8 cellular contexts compared by ENCODE assay signal in the genomic region with DNA sequence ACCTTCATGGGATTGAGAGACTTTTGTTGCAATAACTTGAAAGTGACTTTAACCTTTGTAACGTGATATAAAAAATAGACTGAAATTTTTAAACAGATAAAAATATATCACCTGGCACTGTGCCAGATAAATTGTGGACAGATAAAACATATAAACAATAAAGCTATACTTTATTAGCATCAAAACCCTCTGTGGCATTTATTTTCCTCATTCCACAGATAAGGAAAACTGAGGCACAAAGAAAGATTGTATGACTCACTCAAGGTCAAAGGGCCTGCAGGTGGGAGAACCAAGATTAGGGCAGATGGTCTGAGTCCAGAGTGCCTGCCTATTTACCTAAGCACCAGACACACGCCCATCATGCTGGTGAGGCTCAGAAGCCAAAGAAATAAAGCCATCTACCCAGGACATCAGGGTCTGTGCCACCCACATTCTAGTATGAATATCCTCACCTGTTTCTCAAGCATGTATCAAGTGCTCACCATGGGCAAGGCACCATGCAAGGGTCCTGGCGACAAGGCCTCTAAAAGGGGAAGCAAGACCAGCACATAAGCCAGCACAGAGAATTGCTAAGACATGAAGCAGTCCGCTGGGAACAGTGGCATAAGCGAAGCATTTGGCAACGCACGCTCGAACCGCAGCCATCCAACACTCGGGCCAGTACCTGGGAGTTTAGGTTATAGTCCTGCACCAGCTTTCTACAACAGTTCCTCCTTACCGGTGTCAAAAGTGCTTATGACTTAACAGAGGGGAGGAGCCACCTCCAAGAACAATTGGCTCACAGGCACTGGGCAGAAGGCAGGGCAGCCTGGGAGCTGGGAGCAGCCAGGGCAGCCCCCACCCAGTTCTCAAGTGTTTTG.
A peak's percentile ranks its signal among the peaks of the same experiment; 100 is the strongest.
DNase-seq lines count a peak whose midpoint lies in the region; ATAC-seq and FAIRE-seq lines count a peak whose summit lies in the region.

No MANE protein-coding gene starts in this region.

- peak; percentile 89 for ATAC-seq in stimulated activated memory B cell treated with anti-CD40 and anti-IgM and Interleukin-4, amounts not matched to agents 10 μg/mL and 1 μg/mL and 100 μg/mL, for 72 hours
- ATAC-seq in HG03039 (IDR thresholded peaks at IDR 0.05; ENCODE audit: unreplicated experiment) (no peak), GM18520 (IDR thresholded peaks at IDR 0.05; ENCODE audit: unreplicated experiment) (no peak)

- H3K4me3 Mint-ChIP-seq in stimulated activated memory B cell treated with anti-CD40 and anti-IgM and Interleukin-4, amounts not matched to agents 10 μg/mL and 1 μg/mL and 100 μg/mL, for 72 hours, result peak overlapping the region; percentile 85

- H3K27me3 Mint-ChIP-seq in stimulated activated memory B cell treated with anti-CD40 and anti-IgM and Interleukin-4, amounts not matched to agents 10 μg/mL and 1 μg/mL and 100 μg/mL, for 72 hours, result no peaks in the 10 kb centered on the region

- peak; percentile 60 for FAIRE-seq in GM19239 (lab: Jason Lieb, UNC)

- peaks cover 48% of the 10 kb centered on the region for H3K36me3 Mint-ChIP-seq in stimulated activated memory B cell treated with anti-CD40 and anti-IgM and Interleukin-4, amounts not matched to agents 10 μg/mL and 1 μg/mL and 100 μg/mL, for 72 hours

- H3K9me3 Mint-ChIP-seq in stimulated activated memory B cell treated with anti-CD40 and anti-IgM and Interleukin-4, amounts not matched to agents 10 μg/mL and 1 μg/mL and 100 μg/mL, for 72 hours, result no peaks in the 10 kb centered on the region

- peaks cover 94% of the 10 kb centered on the region for H3K4me1 Mint-ChIP-seq in stimulated activated memory B cell treated with anti-CD40 and anti-IgM and Interleukin-4, amounts not matched to agents 10 μg/mL and 1 μg/mL and 100 μg/mL, for 72 hours

- no peak for DNase-seq in GM19239 (ENCODE audit: insufficient read length, low spot score)
- DNase-seq in NCI-H510A (lab: John Stamatoyannopoulos, UW), result peak; percentile 67
- DNase-seq in amniotic epithelial cell (ENCODE audit: low read depth), result peak; percentile 67
- peak; percentile 77 for DNase-seq in islet precursor cell
- DNase-seq in RPMI8226, result no peak

- peak overlapping the region; percentile 89 for H3K27ac Mint-ChIP-seq in stimulated activated memory B cell treated with anti-CD40 and anti-IgM and Interleukin-4, amounts not matched to agents 10 μg/mL and 1 μg/mL and 100 μg/mL, for 72 hours

Comparison
In these comparisons a context has a peak if more than half of its experiments do, and no peak if none do; other contexts are left out.
1. DNase-seq: peak in NCI-H510A (single experiment), amniotic epithelial cell (single experiment) and islet precursor cell (single experiment); none in GM19239 (single experiment) and RPMI8226 (single experiment).